In genomic region chr3:185713015-185713414, GRCh38 we compare ENCODE assay signal across 18 cellular contexts.
DNase-seq lines count a peak whose midpoint lies in the region; ATAC-seq and TF ChIP-seq lines count a peak whose summit lies in the region.
"Had no signal": no experiment of that assay in that cellular context is flagged by ENCODE, and none has a peak within 500 bp of the region (broad histone marks: within the 10 kb centered on the region; RNA-seq: fewer than 3 reads in every experiment).

No MANE protein-coding gene starts in this region.

- intact Hi-C loops in Calu3 (cut with micrococcal nuclease; ENCODE audit: unreplicated experiment) = loop anchor here (5.0 kb wide), 1 partner anchor 36 kb away; no protein-coding TSS in a partner anchor

- H3K27me3 Mint-ChIP-seq in Calu3 (ENCODE audit: unreplicated experiment) (no peaks in the 10 kb centered on the region), nephron (ENCODE audit: low read depth) (no peaks in the 10 kb centered on the region), T-cell (peaks cover 10 to 24% of the 10 kb centered on the region in 2 donors)

- H3K36me3 Mint-ChIP-seq in Calu3 (ENCODE audit: insufficient read depth, unreplicated experiment) (peaks cover 21% of the 10 kb centered on the region), nephron (ENCODE audit: low read depth) (peaks cover 11% of the 10 kb centered on the region), T-cell (no peaks in the 10 kb centered on the region)
- H3K36me3 Mint-ChIP-seq: IgD-negative memory B cell had no signal

- H3K27ac ChIP-seq in epithelial cell of prostate = peak overlapping the region; percentile 100
- H3K27ac ChIP-seq: C4-2B had no signal

- peaks cover 80% of the 10 kb centered on the region for H3K4me1 Mint-ChIP-seq in Calu3 (ENCODE audit: low read depth, unreplicated experiment)
- peaks cover 57% of the 10 kb centered on the region for H3K4me1 Mint-ChIP-seq in nephron
- H3K4me1 Mint-ChIP-seq in T-cell = no peaks in the 10 kb centered on the region

- DNase-seq in Calu3 = no peak
- peak; percentile 18 for DNase-seq in MV-4-11 (lab: John Stamatoyannopoulos, UW)
- DNase-seq in epithelial cell of prostate (ENCODE audit: low read depth, low spot score) = no peak
- DNase-seq in activated CD4-positive, alpha-beta T cell treated with anti-CD3 and anti-CD28 coated beads, Interleukin-2, amount 50 U/mL, for 4 hours = no peak
- DNase-seq in T-cell = no peak
- DNase-seq in NCI-H526 treated with DMSO at 0.1 percent for 48 hours (lab: John Stamatoyannopoulos, UW) = no peak
- DNase-seq: DMS53, H7, NCI-H1092 treated with DMSO at 0.1 percent for 48 hours, NCI-H187, NCI-H446 treated with DMSO at 0.1 percent for 48 hours, NCI-H774, Right ventricle myocardium superior had no signal

- H3K27ac Mint-ChIP-seq in Calu3 (ENCODE audit: unreplicated experiment) (peak overlapping the region; percentile 4), nephron (peak overlapping the region in 2 of 3 experiments; percentile 11 to 78), T-cell (no peak overlapping the region)
- H3K27ac Mint-ChIP-seq: IgD-negative memory B cell had no signal

- CTCF ChIA-PET in Calu3 (lab: Charles Lee) (interaction anchor here (0.8 to 0.9 kb wide), 2 partner anchors 24 to 53 kb away, joined by 3 read pairs; no protein-coding TSS in a partner anchor), T-cell (lab: Charles Lee) (no interaction called here)

- no TSS peak for BruUV-seq in Calu3 (replicated peaks; lab: Mats Ljungman, UMichigan)

- no peak for TF ChIP-seq CTCF in Calu3 (IDR thresholded peaks at IDR 0.05; ENCODE audit: unreplicated experiment)
- no peak for TF ChIP-seq CTCF in nephron (IDR thresholded peaks at IDR 0.05; ENCODE audit: unreplicated experiment in 3 of 3)

- POLR2A ChIA-PET in T-cell (lab: Charles Lee) = no interaction called here

- H3K9me3 Mint-ChIP-seq in Calu3 (ENCODE audit: low read depth, unreplicated experiment) (no peaks in the 10 kb centered on the region), nephron (no peaks in the 10 kb centered on the region), T-cell (peaks cover 0 to 4% (median 0%) of the 10 kb centered on the region in 3 donors)

- H3K4me3 Mint-ChIP-seq in Calu3 (ENCODE audit: low read depth, unreplicated experiment) (peak overlapping the region; percentile 14), nephron (no peak overlapping the region), T-cell (no peak overlapping the region)
- H3K4me3 Mint-ChIP-seq: IgD-negative memory B cell had no signal

- ATAC-seq in HG03039 (IDR thresholded peaks at IDR 0.05; ENCODE audit: unreplicated experiment) (no peak), T-cell (replicated peaks in 1 of 4) (no peak)
- ATAC-seq: Panc1 had no signal

Comparison
In these comparisons a context has a peak if more than half of its experiments do, and no peak if none do; other contexts are left out.
1. H3K27ac Mint-ChIP-seq: peak in Calu3 (single experiment) and nephron (2 of 3); none in T-cell (0 of 2).